7 cellular contexts compared by ENCODE assay signal in genomic region chr1:151547119-151547899, GRCh38.
DNase-seq lines count a peak whose midpoint lies in the region; TF ChIP-seq lines count a peak whose summit lies in the region.

No MANE protein-coding gene starts in this region.

- no peaks in the 10 kb centered on the region for H3K9me3 ChIP-seq in tibial artery

- H3K27ac ChIP-seq in tibial artery, result peak overlapping the region; percentile 3 to 29

- no peak for TF ChIP-seq CTCF in tibial artery (IDR thresholded peaks at IDR 0.05)

- no peaks in the 10 kb centered on the region for H3K27me3 ChIP-seq in tibial artery

- peak; percentile 52 for DNase-seq in HuH-7.5 (ENCODE audit: low spot score)
- peak; percentile 97 for DNase-seq in astrocyte of the hippocampus (ENCODE audit: low read depth, low spot score)
- DNase-seq in iris pigment epithelial cell (ENCODE audit: low read depth), result peak; percentile 92
- peak; percentile 44 to 75 for DNase-seq in tibial artery
- no peak for DNase-seq in stimulated activated CD4-positive, alpha-beta T cell treated with anti-CD3 and anti-CD28 coated beads, Interleukin-15, amount 100 ng/mL, for 24 hours
- DNase-seq in NCI-H748 (lab: John Stamatoyannopoulos, UW; ENCODE audit: unreplicated experiment), result no peak
- no peak for DNase-seq in hippocampal formation (lab: John Stamatoyannopoulos, UW)

- peaks cover 0 to 35% (median 24%) of the 10 kb centered on the region in 4 donors for H3K4me1 ChIP-seq in tibial artery

- intact Hi-C loops in tibial artery (cut with DNase I; ENCODE audit: low total_unique reads), result no loop called here

- peak overlapping the region in 1 of 2 donors; percentile 21 for H3K4me3 ChIP-seq in tibial artery

- H3K36me3 ChIP-seq in tibial artery, result no peaks in the 10 kb centered on the region

Comparison
In these comparisons a context has a peak if more than half of its experiments do, and no peak if none do; other contexts are left out.
1. DNase-seq: peak in HuH-7.5 (single experiment), astrocyte of the hippocampus (single experiment), iris pigment epithelial cell (single experiment) and tibial artery (2 of 2); none in stimulated activated CD4-positive, alpha-beta T cell treated with anti-CD3 and anti-CD28 coated beads, Interleukin-15, amount 100 ng/mL, for 24 hours (single experiment), NCI-H748 (single experiment) and hippocampal formation (0 of 2).